Comparison of ENCODE assay signal across 11 cellular contexts in the genomic region with DNA sequence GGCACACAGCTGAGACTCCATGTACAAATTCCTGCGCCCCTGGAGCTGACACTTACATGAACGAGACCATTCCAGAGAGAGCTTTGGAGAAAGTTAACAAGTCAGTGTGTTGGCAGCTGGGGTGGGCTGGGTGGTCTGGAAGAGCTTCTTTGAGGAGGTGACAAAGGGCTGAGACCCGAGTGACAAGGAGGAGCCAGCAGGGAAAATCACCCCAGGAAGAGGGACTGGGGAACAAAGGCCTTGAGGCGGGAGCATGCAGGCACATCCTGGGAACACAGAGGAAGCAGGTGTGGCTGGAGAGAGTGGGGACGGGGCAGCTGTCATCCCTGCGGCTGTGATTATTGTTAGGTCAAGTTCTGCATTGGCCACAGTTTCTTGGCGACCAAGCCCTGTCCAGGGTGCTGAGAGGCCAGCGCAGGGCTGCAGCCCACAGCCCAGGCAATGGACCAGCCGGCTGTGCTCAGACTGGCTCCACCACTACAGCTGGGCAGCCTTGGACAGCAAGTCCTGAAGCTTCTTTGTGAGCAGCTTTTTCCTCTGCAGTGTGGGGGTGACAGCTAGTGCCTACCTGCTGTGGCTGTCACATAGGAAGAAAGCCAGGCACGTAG. TPM values are rescaled to one million over a fixed set of nuclear protein-coding genes. Genes with fewer than 3 reads are reported as not detected.
DNase-seq lines count a peak whose midpoint lies in the region; ATAC-seq and TF ChIP-seq lines count a peak whose summit lies in the region.
"Had no signal": no experiment of that assay in that cellular context is flagged by ENCODE, and none has a peak within 500 bp of the region (broad histone marks: within the 10 kb centered on the region; RNA-seq: fewer than 3 reads in every experiment).

No MANE protein-coding gene starts in this region.

- no peak overlapping the region for H3K27ac ChIP-seq in Panc1 (ENCODE audit: low read length)

- peak; percentile 9 for DNase-seq in activated T-cell treated with anti-CD3 and anti-CD28 coated beads, Interleukin-2, amount 50 U/mL, for 24 hours
- no peak for DNase-seq in activated T-cell treated with anti-CD3 and anti-CD28 coated beads, Interleukin-2, amount 50 U/mL, for 1 hour
- DNase-seq in Panc1 (ENCODE audit: low read depth, low spot score): no peak
- no peak for DNase-seq in glutamatergic neuron
- peak; percentile 10 for DNase-seq in skeletal muscle cell (ENCODE audit: low read depth)
- DNase-seq in foreskin melanocyte: no peak
- no peak for DNase-seq in activated T-helper 1 cell treated with anti-CD3 and anti-CD28 coated beads, Interleukin-12 subunit alpha, Interleukin-12 subunit beta, Interleukin-2, Interleukin-4 antibody, amounts not matched to agents 30 ng/mL and 10 ng/mL and 1 ng/mL, durations not matched to agents 14 hours and 24 hours and 36 hours (ENCODE audit: low spot score)
- DNase-seq: activated gamma-delta T cell, natural killer cell had no signal

- intact Hi-C loops in Panc1 (cut with micrococcal nuclease; ENCODE audit: unreplicated experiment): no loop called here
- intact Hi-C loops in activated T-helper 1 cell treated with anti-CD3 and anti-CD28 coated beads, Interleukin-12 subunit alpha, Interleukin-12 subunit beta, Interleukin-2, Interleukin-4 antibody, amounts not matched to agents 30 ng/mL and 10 ng/mL and 1 ng/mL, durations not matched to agents 14 hours and 24 hours and 36 hours (cut with micrococcal nuclease): no loop called here

- H3K27me3 Mint-ChIP-seq in activated T-cell treated with anti-CD3 and anti-CD28 coated beads, Interleukin-2, amount 50 U/mL, for 24 hours: peaks cover 18% of the 10 kb centered on the region
- H3K27me3 Mint-ChIP-seq in glutamatergic neuron (ENCODE audit: unreplicated experiment): peaks cover 4% of the 10 kb centered on the region
- no peaks in the 10 kb centered on the region for H3K27me3 Mint-ChIP-seq in activated T-helper 1 cell treated with anti-CD3 and anti-CD28 coated beads, Interleukin-12 subunit alpha, Interleukin-12 subunit beta, Interleukin-2, Interleukin-4 antibody, amounts not matched to agents 30 ng/mL and 10 ng/mL and 1 ng/mL, durations not matched to agents 14 hours and 24 hours and 36 hours (ENCODE audit: insufficient read depth)

- BruUV-seq in Panc1 (replicated peaks; lab: Mats Ljungman, UMichigan): no TSS peak

- ATAC-seq in Panc1: peak; percentile 64; the same call in 1 of the 2 replicates
- no peak for ATAC-seq in GM21381 (IDR thresholded peaks at IDR 0.05; ENCODE audit: unreplicated experiment)
- ATAC-seq: natural killer cell had no signal

- H3K4me1 ChIP-seq in Panc1 (ENCODE audit: control insufficient read depth, insufficient read depth, low read length): no peaks in the 10 kb centered on the region

- H3K4me3 ChIP-seq in Panc1 (ENCODE audit: low read depth in 2 of 2, low read length in 2 of 2): no peak overlapping the region
- H3K4me3 ChIP-seq in skeletal muscle cell (ENCODE audit: low read depth, low read length): no peak overlapping the region

- CTCF ChIA-PET in Panc1 (lab: Charles Lee): no interaction called here

- H3K4me1 Mint-ChIP-seq in activated T-cell treated with anti-CD3 and anti-CD28 coated beads, Interleukin-2, amount 50 U/mL, for 24 hours (ENCODE audit: low read depth): no peaks in the 10 kb centered on the region
- peaks cover 14% of the 10 kb centered on the region for H3K4me1 Mint-ChIP-seq in glutamatergic neuron (ENCODE audit: low read depth, unreplicated experiment)
- no peaks in the 10 kb centered on the region for H3K4me1 Mint-ChIP-seq in activated T-helper 1 cell treated with anti-CD3 and anti-CD28 coated beads, Interleukin-12 subunit alpha, Interleukin-12 subunit beta, Interleukin-2, Interleukin-4 antibody, amounts not matched to agents 30 ng/mL and 10 ng/mL and 1 ng/mL, durations not matched to agents 14 hours and 24 hours and 36 hours (ENCODE audit: low read depth)
- H3K4me1 Mint-ChIP-seq: natural killer cell had no signal

- no peak overlapping the region for H3K27ac Mint-ChIP-seq in activated T-cell treated with anti-CD3 and anti-CD28 coated beads, Interleukin-2, amount 50 U/mL, for 24 hours
- H3K27ac Mint-ChIP-seq in glutamatergic neuron (ENCODE audit: unreplicated experiment): peak overlapping the region; percentile 72
- no peak overlapping the region for H3K27ac Mint-ChIP-seq in activated T-helper 1 cell treated with anti-CD3 and anti-CD28 coated beads, Interleukin-12 subunit alpha, Interleukin-12 subunit beta, Interleukin-2, Interleukin-4 antibody, amounts not matched to agents 30 ng/mL and 10 ng/mL and 1 ng/mL, durations not matched to agents 14 hours and 24 hours and 36 hours
- H3K27ac Mint-ChIP-seq: natural killer cell had no signal

- TF ChIP-seq CTCF in Panc1 (IDR thresholded peaks at IDR 0.05) (no peak), glutamatergic neuron (IDR thresholded peaks at IDR 0.05; ENCODE audit: partially characterized antibody, unreplicated experiment) (no peak)

- no peaks in the 10 kb centered on the region for H3K9me3 ChIP-seq in Panc1 (ENCODE audit: control insufficient read depth, insufficient read depth, low read depth, low read length)

- no peaks in the 10 kb centered on the region for H3K9me3 Mint-ChIP-seq in activated T-cell treated with anti-CD3 and anti-CD28 coated beads, Interleukin-2, amount 50 U/mL, for 24 hours
- peaks cover 4% of the 10 kb centered on the region for H3K9me3 Mint-ChIP-seq in glutamatergic neuron (ENCODE audit: unreplicated experiment)
- H3K9me3 Mint-ChIP-seq in activated T-helper 1 cell treated with anti-CD3 and anti-CD28 coated beads, Interleukin-12 subunit alpha, Interleukin-12 subunit beta, Interleukin-2, Interleukin-4 antibody, amounts not matched to agents 30 ng/mL and 10 ng/mL and 1 ng/mL, durations not matched to agents 14 hours and 24 hours and 36 hours: no peaks in the 10 kb centered on the region
- H3K9me3 Mint-ChIP-seq: natural killer cell had no signal

- in situ Hi-C loops in Panc1 (cut with HindIII; ENCODE audit: low pct_unique_long_range_greater_than_20kb, low sequenced_read_pairs): no loop called here

- no peaks in the 10 kb centered on the region for H3K36me3 Mint-ChIP-seq in activated T-cell treated with anti-CD3 and anti-CD28 coated beads, Interleukin-2, amount 50 U/mL, for 24 hours (ENCODE audit: low read depth)
- no peaks in the 10 kb centered on the region for H3K36me3 Mint-ChIP-seq in glutamatergic neuron (ENCODE audit: unreplicated experiment)
- no peaks in the 10 kb centered on the region for H3K36me3 Mint-ChIP-seq in activated T-helper 1 cell treated with anti-CD3 and anti-CD28 coated beads, Interleukin-12 subunit alpha, Interleukin-12 subunit beta, Interleukin-2, Interleukin-4 antibody, amounts not matched to agents 30 ng/mL and 10 ng/mL and 1 ng/mL, durations not matched to agents 14 hours and 24 hours and 36 hours (ENCODE audit: low read depth)
- H3K36me3 Mint-ChIP-seq: natural killer cell had no signal

- H3K4me3 Mint-ChIP-seq in activated T-cell treated with anti-CD3 and anti-CD28 coated beads, Interleukin-2, amount 50 U/mL, for 24 hours: no peak overlapping the region
- H3K4me3 Mint-ChIP-seq in glutamatergic neuron (ENCODE audit: unreplicated experiment): peak overlapping the region; percentile 40
- no peak overlapping the region for H3K4me3 Mint-ChIP-seq in activated T-helper 1 cell treated with anti-CD3 and anti-CD28 coated beads, Interleukin-12 subunit alpha, Interleukin-12 subunit beta, Interleukin-2, Interleukin-4 antibody, amounts not matched to agents 30 ng/mL and 10 ng/mL and 1 ng/mL, durations not matched to agents 14 hours and 24 hours and 36 hours
- H3K4me3 Mint-ChIP-seq: natural killer cell had no signal

- H3K36me3 ChIP-seq in Panc1 (ENCODE audit: control insufficient read depth, insufficient read depth, low read length): no peaks in the 10 kb centered on the region

- peaks cover 3% of the 10 kb centered on the region; the same call in 1 of the 2 replicates for H3K27me3 ChIP-seq in Panc1 (ENCODE audit: control insufficient read depth, insufficient read depth, low read length)

- POLR2A ChIA-PET in Panc1 (lab: Charles Lee): no interaction called here

RNA-seq across cellular contexts. Expression of gene PRR23E, which starts 34.2 kb away (rescaled TPM):
- not detected for total RNA-seq in Panc1 (2021; ENCODE audit: unreplicated experiment)
- not detected for polyA plus RNA-seq in Panc1 (2012; ENCODE audit: insufficient read length)
- total RNA-seq in glutamatergic neuron (ENCODE audit: unreplicated experiment): not detected
- not detected in 2 replicates for total RNA-seq in activated T-helper 1 cell treated with anti-CD3 and anti-CD28 coated beads, Interleukin-12 subunit alpha, Interleukin-12 subunit beta, Interleukin-2, Interleukin-4 antibody, amounts not matched to agents 30 ng/mL and 10 ng/mL and 1 ng/mL, durations not matched to agents 14 hours and 24 hours and 36 hours
- total RNA-seq: natural killer cell had no signal
- polyA plus RNA-seq: esophagus had no signal

Comparison
In these comparisons a context has a peak if more than half of its experiments do, and no peak if none do; other contexts are left out.
1. DNase-seq: peak in activated T-cell treated with anti-CD3 and anti-CD28 coated beads, Interleukin-2, amount 50 U/mL, for 24 hours (single experiment) and skeletal muscle cell (single experiment); none in activated T-cell treated with anti-CD3 and anti-CD28 coated beads, Interleukin-2, amount 50 U/mL, for 1 hour (single experiment), Panc1 (single experiment), glutamatergic neuron (single experiment), foreskin melanocyte (single experiment) and activated T-helper 1 cell treated with anti-CD3 and anti-CD28 coated beads, Interleukin-12 subunit alpha, Interleukin-12 subunit beta, Interleukin-2, Interleukin-4 antibody, amounts not matched to agents 30 ng/mL and 10 ng/mL and 1 ng/mL, durations not matched to agents 14 hours and 24 hours and 36 hours (single experiment).